ENCODE assay signal across 14 cellular contexts in genomic region chr6:71300561-71301168, GRCh38.
"Had no signal": no experiment of that assay in that cellular context is flagged by ENCODE, and none has a peak within 500 bp of the region (broad histone marks: within the 10 kb centered on the region; RNA-seq: fewer than 3 reads in every experiment).

No MANE protein-coding gene starts in this region.

- H3K27ac ChIP-seq: colonic mucosa had no signal

- H3K4me3 ChIP-seq: colonic mucosa, mucosa of descending colon, smooth muscle cell had no signal

- DNase-seq: colonic mucosa; dermis blood vessel endothelial cell; erythroblast; foreskin melanocyte; head of caudate nucleus; hippocampal formation; kidney glomerular epithelial cell; mucosa of descending colon; nephron progenitor cell; posterior cingulate gyrus; stimulated activated CD4-positive, alpha-beta T cell treated with anti-CD3 and anti-CD28 coated beads, Interleukin-2, amount 100 ng/mL, for 48 hours; stimulated activated naive CD4-positive, alpha-beta T cell treated with Interleukin-2 at 50 U/mL for 16 hours; trophoblast cell had no signal

- ATAC-seq: mucosa of descending colon had no signal

- H3K4me1 ChIP-seq: colonic mucosa had no signal

- H3K36me3 ChIP-seq: colonic mucosa had no signal

- H3K27me3 ChIP-seq: colonic mucosa had no signal

- H3K4me2 ChIP-seq: smooth muscle cell had no signal

- H3K9me3 ChIP-seq: colonic mucosa, mucosa of descending colon had no signal
